8 cellular contexts compared by ENCODE assay signal in genomic region chr19:57487477-57488298, GRCh38. TPM values are rescaled to one million over a fixed set of nuclear protein-coding genes. Genes with fewer than 3 reads are reported as not detected.
A peak's percentile ranks its signal among the peaks of the same experiment; 100 is the strongest.
DNase-seq lines count a peak whose midpoint lies in the region; ATAC-seq and TF ChIP-seq lines count a peak whose summit lies in the region.
"Not testable (repeated sequence)": the region's sequence is repeated elsewhere in the genome, so short reads cannot be mapped to it uniquely, and the experiment has no call there.

ZNF419 (plus strand) TSS chr19:57487750; CDS start chr19:57487951, 201 bp downstream.

- CTCF ChIA-PET in IMR-90 (lab: Yijun Ruan, JAX), result not testable (repeated sequence)
- CTCF ChIA-PET in OCI-LY7 (lab: Charles Lee; ENCODE audit: unreplicated experiment), result interaction anchor here (0.6 kb wide), 1 partner anchor 124 kb away, joined by 4 read pairs; the partner anchor contains the start of genes TRAPPC2B and ZNF547

- H4K91ac ChIP-seq in IMR-90 (ENCODE audit: insufficient read depth, low read depth, low read length), result peak within 1 kb of the TSS; percentile 70

- DNase-seq in DMS114 treated with DMSO at 0.1 percent for 48 hours (lab: John Stamatoyannopoulos, UW; ENCODE audit: unreplicated experiment) (peak; percentile 80), IMR-90 (peak; percentile 84), OCI-LY7 (ENCODE audit: low spot score) (peak; percentile 95), activated T-cell treated with anti-CD3 and anti-CD28 coated beads for 4 hours (peak; percentile 90), erythroblast (lab: John Stamatoyannopoulos, UW) (peak; percentile 85 to 90)
- DNase-seq in stimulated activated CD8-positive, alpha-beta memory T cell treated with anti-CD3 and anti-CD28 coated beads, Interleukin-4, amount 100 ng/mL, for 24 hours (ENCODE audit: low read depth), result peak; percentile 91

- not testable (repeated sequence) for H4K20me1 ChIP-seq in IMR-90 (ENCODE audit: insufficient read depth, low read length); OCI-LY7 (ENCODE audit: insufficient read depth, low read length)

- dilution Hi-C loops in IMR-90 (cut with HindIII; ENCODE audit: low sequenced_read_pairs, unreplicated experiment), result not testable (repeated sequence)

- in situ Hi-C loops in IMR-90 (cut with MboI; ENCODE audit: low sequenced_read_pairs), result not testable (repeated sequence)

- not testable (repeated sequence) for H2BK5ac ChIP-seq in IMR-90 (ENCODE audit: low read depth, low read length, poor library complexity, severe bottlenecking)

- intact Hi-C loops in IMR-90 (cut with micrococcal nuclease); OCI-LY7 (cut with micrococcal nuclease; ENCODE audit: unreplicated experiment): not testable (repeated sequence)

- H2AFZ ChIP-seq in IMR-90 (replicated peaks; ENCODE audit: low read length, poor library complexity) (peak within 1 kb of the TSS; percentile 96), OCI-LY7 (ENCODE audit: low read length) (peak within 1 kb of the TSS; percentile 99)

- not testable (repeated sequence) for H3K23ac ChIP-seq in IMR-90 (ENCODE audit: low read depth, low read length)

- peaks cover 12 to 18% of the 10 kb centered on the region in 2 experiments for H3K79me1 ChIP-seq in IMR-90 (ENCODE audit: low read depth in 1 of 2, low read length in 2 of 2)

- H3K4me3 ChIP-seq in IMR-90 (ENCODE audit: insufficient read depth, low read depth, low read length) (peak within 1 kb of the TSS; percentile 64), OCI-LY7 (ENCODE audit: low read depth, low read length, poor library complexity, severe bottlenecking) (peak within 1 kb of the TSS; percentile 97), mucosa of rectum (ENCODE audit: low read length in 2 of 2) (peak within 1 kb of the TSS; percentile 75 to 87)

- H3K14ac ChIP-seq in IMR-90 (replicated peaks; ENCODE audit: low read depth, low read length), result peak within 1 kb of the TSS; percentile 67; the same call in 1 of the 2 replicates

- H3K36me3 ChIP-seq in IMR-90 (ENCODE audit: control insufficient read depth, insufficient read depth, low read length) (peaks cover 19% of the 10 kb centered on the region), mucosa of rectum (ENCODE audit: control insufficient read depth in 2 of 2, insufficient read depth in 2 of 2, low read length in 2 of 2) (peaks cover 8 to 14% of the 10 kb centered on the region in 2 donors)
- not testable (repeated sequence) for H3K36me3 ChIP-seq in OCI-LY7 (ENCODE audit: insufficient read depth, low read length)

- TF ChIP-seq POLR2A in IMR-90 (IDR thresholded peaks at IDR 0.05; ENCODE audit: low read depth, low read length), result not testable (repeated sequence)
- peak; percentile 60 for TF ChIP-seq POLR2A in erythroblast (IDR thresholded peaks at IDR 0.05; ENCODE audit: low read length)

- H3K9me3 ChIP-seq in IMR-90 (ENCODE audit: control insufficient read depth, insufficient read depth, low read length), result not testable (repeated sequence)
- H3K9me3 ChIP-seq in OCI-LY7 (ENCODE audit: low read length) (peaks cover 11% of the 10 kb centered on the region; the same call in 1 of the 2 replicates), mucosa of rectum (ENCODE audit: control insufficient read depth in 2 of 2, low read length in 2 of 2) (peaks cover 9 to 14% of the 10 kb centered on the region in 2 donors)

- not testable (repeated sequence) for H3K79me2 ChIP-seq in OCI-LY7 (ENCODE audit: insufficient read depth, low read depth, low read length)

- not testable (repeated sequence) for H3K9me2 ChIP-seq in OCI-LY7 (ENCODE audit: insufficient read depth, low read length)

- H4K5ac ChIP-seq in IMR-90 (ENCODE audit: low read depth, low read length), result peak within 1 kb of the TSS; percentile 88

- H3K4me2 ChIP-seq in IMR-90 (ENCODE audit: low read depth, low read length) (peak within 1 kb of the TSS; percentile 99), OCI-LY7 (ENCODE audit: low read length) (peak within 1 kb of the TSS; percentile 80)

- H2AK5ac ChIP-seq in IMR-90 (ENCODE audit: low read depth, low read length), result peak within 1 kb of the TSS; percentile 11; the same call in 1 of the 2 replicates

- peak within 1 kb of the TSS; percentile 85 for H3K9ac ChIP-seq in IMR-90 (ENCODE audit: low read depth, low read length)
- H3K9ac ChIP-seq in mucosa of rectum (ENCODE audit: low read depth in 1 of 2, low read length in 2 of 2), result peak within 1 kb of the TSS; percentile 42 to 90

- not testable (repeated sequence) for H2BK20ac ChIP-seq in IMR-90 (ENCODE audit: low read depth, low read length)

- BruUV-seq in IMR-90 (replicated peaks; lab: Mats Ljungman, UMichigan); OCI-LY7 (replicated peaks; lab: Mats Ljungman, UMichigan): not testable (repeated sequence)

- peak within 1 kb of the TSS; percentile 29 for H3K4ac ChIP-seq in IMR-90 (ENCODE audit: low read depth, low read length)

- H3K56ac ChIP-seq in IMR-90 (ENCODE audit: extremely low read depth, insufficient read depth, low read length), result peak within 1 kb of the TSS; percentile 10; the same call in 1 of the 2 replicates

- not testable (repeated sequence) for H2BK120ac ChIP-seq in IMR-90 (ENCODE audit: low read depth, low read length)

- H3K4me1 ChIP-seq in IMR-90 (ENCODE audit: control insufficient read depth, insufficient read depth, low read length); OCI-LY7 (ENCODE audit: insufficient read depth, low read length, poor library complexity, severe bottlenecking); mucosa of rectum (ENCODE audit: control insufficient read depth in 2 of 2, insufficient read depth in 2 of 2, low read length in 2 of 2): not testable (repeated sequence)

- TF ChIP-seq RAD21 in IMR-90 (IDR thresholded peaks at IDR 0.05; ENCODE audit: low read length), result not testable (repeated sequence)

- H3K27me3 ChIP-seq in IMR-90 (ENCODE audit: control insufficient read depth, insufficient read depth, low read length); mucosa of rectum (ENCODE audit: control insufficient read depth in 2 of 2, insufficient read depth in 2 of 2, low read length in 2 of 2): not testable (repeated sequence)

- not testable (repeated sequence) for TF ChIP-seq CTCF in IMR-90 (conservative IDR thresholded peaks at IDR 0.05; ENCODE audit: low read depth, low read length); OCI-LY7 (conservative IDR thresholded peaks at IDR 0.05; ENCODE audit: low read length)

- 0 out of 3 replicates have a peak within 1 kb of the TSS, but pooled peaks have one; percentile 63 for H2BK15ac ChIP-seq in IMR-90 (ENCODE audit: low read depth, low read length)

- H3K9me1 ChIP-seq in IMR-90 (ENCODE audit: insufficient read depth, low read length), result not testable (repeated sequence)

- POLR2A ChIA-PET in IMR-90 (lab: Charles Lee; ENCODE audit: unreplicated experiment); OCI-LY7 (lab: Charles Lee): not testable (repeated sequence)

- peak within 1 kb of the TSS; percentile 94; the same call in 1 of the 2 replicates for H3K18ac ChIP-seq in IMR-90 (ENCODE audit: low read depth, low read length)

- H4K8ac ChIP-seq in IMR-90 (ENCODE audit: low read depth in 2 of 2, low read length in 2 of 2), result peak within 1 kb of the TSS; percentile 80 to 89; a peak in 3 of 4 replicates

- H2AK9ac ChIP-seq in IMR-90 (replicated peaks; ENCODE audit: low read depth, low read length, poor library complexity), result peak within 1 kb of the TSS; percentile 89

- H3K27ac ChIP-seq in IMR-90 (ENCODE audit: insufficient read depth, low read length) (peak within 1 kb of the TSS; percentile 79), mucosa of rectum (ENCODE audit: low read depth in 2 of 2, low read length in 2 of 2) (peak within 1 kb of the TSS; percentile 52 to 63)
- H3K27ac ChIP-seq in OCI-LY7 (ENCODE audit: low read depth, low read length, poor library complexity, severe bottlenecking), result not testable (repeated sequence)

- ATAC-seq in GM21528 (IDR thresholded peaks at IDR 0.05; ENCODE audit: low FRiP score, unreplicated experiment) (peak; percentile 91), IMR-90 (ENCODE audit: low read depth) (peak; percentile 98)

- WGBS in IMR-90 (ENCODE audit: extremely low coverage in 2 of 2, insufficient read length in 1 of 2), 2 experiments, result 3% methylated on average over 8 of the region's 69 CpGs; no CpG with 5 or more reads in 1 of the 2 experiments

RNA-seq across cellular contexts. Expression of gene ZNF419, which starts in this region (rescaled TPM):
- 13.9 and 20.3 TPM in 2 replicates for total RNA-seq in IMR-90 (2012; rRNA removed)
- polyA plus RNA-seq in IMR-90 (2012; rRNA removed), result 5.0 and 6.4 TPM in 2 replicates
- polyA plus RNA-seq in IMR-90 (2012; cell fraction: cytosol; rRNA removed), result 8.9 and 9.8 TPM in 2 replicates
- 16.6 and 27.5 TPM in 2 replicates for polyA plus RNA-seq in IMR-90 (2012; cell fraction: nucleus; rRNA removed; ENCODE audit: low replicate concordance)
- total RNA-seq in OCI-LY7 (2014; rRNA removed; shearing (Covaris generic)), result 5.0 and 7.2 TPM in 2 replicates
- 6.7 and 10.5 TPM in 2 replicates for total RNA-seq in OCI-LY7 (2022)
